3 cellular contexts compared by ENCODE assay signal in the genomic region with DNA sequence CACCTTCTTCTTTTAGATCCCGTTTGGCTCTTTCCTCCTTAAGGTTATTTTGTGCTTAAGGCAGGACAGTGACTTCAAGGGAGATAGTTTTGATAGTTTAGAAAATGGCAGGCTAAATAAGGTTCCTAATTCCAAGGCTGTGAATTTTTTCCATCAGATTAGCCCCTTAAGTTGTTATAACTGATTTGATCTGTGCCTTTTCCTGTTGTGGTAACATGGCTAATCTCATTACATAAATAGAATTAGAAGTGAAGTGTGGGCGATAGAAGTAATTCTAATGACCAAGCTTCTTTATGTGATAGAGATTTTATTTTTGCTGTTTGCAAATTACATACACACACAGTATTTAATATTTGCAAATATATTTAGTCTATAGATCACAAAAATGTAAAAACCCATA.
TF ChIP-seq lines count a peak whose summit lies in the region.

No MANE protein-coding gene starts in this region.

TF ChIP-seq in SK-N-SH, 30 proteins besides CTCF, POLR2A, EP300 and RAD21:
- peak; percentile 60 for TF ChIP-seq GATA2 (CRISPR knock-in tag; IDR thresholded peaks at IDR 0.05)
- TF ChIP-seq, protein P1, sequence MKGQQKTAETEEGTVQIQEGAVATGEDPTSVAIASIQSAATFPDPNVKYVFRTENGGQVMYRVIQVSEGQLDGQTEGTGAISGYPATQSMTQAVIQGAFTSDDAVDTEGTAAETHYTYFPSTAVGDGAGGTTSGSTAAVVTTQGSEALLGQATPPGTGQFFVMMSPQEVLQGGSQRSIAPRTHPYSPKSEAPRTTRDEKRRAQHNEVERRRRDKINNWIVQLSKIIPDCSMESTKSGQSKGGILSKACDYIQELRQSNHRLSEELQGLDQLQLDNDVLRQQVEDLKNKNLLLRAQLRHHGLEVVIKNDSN (IDR thresholded peaks at IDR 0.05; ENCODE audit: borderline replicate concordance, low read depth): no peak

TF ChIP-seq in SK-N-SH treated with all-trans-retinoic acid at 6 μM for 48 hours, 23 proteins besides CTCF, POLR2A, EP300 and RAD21:
- TF ChIP-seq CSDC2 (CRISPR knock-in tag; IDR thresholded peaks at IDR 0.05) (no peak), ZNF70 (CRISPR knock-in tag; IDR thresholded peaks at IDR 0.05) (no peak), ZFP30 (CRISPR knock-in tag; IDR thresholded peaks at IDR 0.05) (no peak), RARB (CRISPR knock-in tag; IDR thresholded peaks at IDR 0.05) (no peak)
- TF ChIP-seq, protein P2, sequence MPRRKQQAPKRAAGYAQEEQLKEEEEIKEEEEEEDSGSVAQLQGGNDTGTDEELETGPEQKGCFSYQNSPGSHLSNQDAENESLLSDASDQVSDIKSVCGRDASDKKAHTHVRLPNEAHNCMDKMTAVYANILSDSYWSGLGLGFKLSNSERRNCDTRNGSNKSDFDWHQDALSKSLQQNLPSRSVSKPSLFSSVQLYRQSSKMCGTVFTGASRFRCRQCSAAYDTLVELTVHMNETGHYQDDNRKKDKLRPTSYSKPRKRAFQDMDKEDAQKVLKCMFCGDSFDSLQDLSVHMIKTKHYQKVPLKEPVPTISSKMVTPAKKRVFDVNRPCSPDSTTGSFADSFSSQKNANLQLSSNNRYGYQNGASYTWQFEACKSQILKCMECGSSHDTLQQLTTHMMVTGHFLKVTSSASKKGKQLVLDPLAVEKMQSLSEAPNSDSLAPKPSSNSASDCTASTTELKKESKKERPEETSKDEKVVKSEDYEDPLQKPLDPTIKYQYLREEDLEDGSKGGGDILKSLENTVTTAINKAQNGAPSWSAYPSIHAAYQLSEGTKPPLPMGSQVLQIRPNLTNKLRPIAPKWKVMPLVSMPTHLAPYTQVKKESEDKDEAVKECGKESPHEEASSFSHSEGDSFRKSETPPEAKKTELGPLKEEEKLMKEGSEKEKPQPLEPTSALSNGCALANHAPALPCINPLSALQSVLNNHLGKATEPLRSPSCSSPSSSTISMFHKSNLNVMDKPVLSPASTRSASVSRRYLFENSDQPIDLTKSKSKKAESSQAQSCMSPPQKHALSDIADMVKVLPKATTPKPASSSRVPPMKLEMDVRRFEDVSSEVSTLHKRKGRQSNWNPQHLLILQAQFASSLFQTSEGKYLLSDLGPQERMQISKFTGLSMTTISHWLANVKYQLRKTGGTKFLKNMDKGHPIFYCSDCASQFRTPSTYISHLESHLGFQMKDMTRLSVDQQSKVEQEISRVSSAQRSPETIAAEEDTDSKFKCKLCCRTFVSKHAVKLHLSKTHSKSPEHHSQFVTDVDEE (CRISPR knock-in tag; IDR thresholded peaks at IDR 0.05): no peak
TF ChIP-seq in SK-N-SH treated with all-trans-retinoic acid at 6 μM for 48 hours: peak in this region for 0.

TF ChIP-seq in IMR-90, 13 proteins besides CTCF, POLR2A, EP300 and RAD21:
- TF ChIP-seq, protein P3, sequence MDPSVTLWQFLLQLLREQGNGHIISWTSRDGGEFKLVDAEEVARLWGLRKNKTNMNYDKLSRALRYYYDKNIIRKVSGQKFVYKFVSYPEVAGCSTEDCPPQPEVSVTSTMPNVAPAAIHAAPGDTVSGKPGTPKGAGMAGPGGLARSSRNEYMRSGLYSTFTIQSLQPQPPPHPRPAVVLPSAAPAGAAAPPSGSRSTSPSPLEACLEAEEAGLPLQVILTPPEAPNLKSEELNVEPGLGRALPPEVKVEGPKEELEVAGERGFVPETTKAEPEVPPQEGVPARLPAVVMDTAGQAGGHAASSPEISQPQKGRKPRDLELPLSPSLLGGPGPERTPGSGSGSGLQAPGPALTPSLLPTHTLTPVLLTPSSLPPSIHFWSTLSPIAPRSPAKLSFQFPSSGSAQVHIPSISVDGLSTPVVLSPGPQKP (IDR thresholded peaks at IDR 0.05; ENCODE audit: borderline replicate concordance, low read depth, low read length): no peak
- TF ChIP-seq MXI1 (IDR thresholded peaks at IDR 0.05; ENCODE audit: borderline replicate concordance, low read depth, low read length) (no peak), RFX5 (IDR thresholded peaks at IDR 0.05; ENCODE audit: low read depth, low read length) (no peak), MAFK (IDR thresholded peaks at IDR 0.05; ENCODE audit: low read depth, low read length) (no peak), MAZ (IDR thresholded peaks at IDR 0.05; ENCODE audit: borderline replicate concordance, low read depth, low read length) (no peak), SMC3 (IDR thresholded peaks at IDR 0.05; ENCODE audit: low read depth, low read length) (no peak), NFE2L2 (IDR thresholded peaks at IDR 0.05; ENCODE audit: low read depth, low read length) (no peak), CHD1 (IDR thresholded peaks at IDR 0.05; ENCODE audit: low read depth, low read length) (no peak), RCOR1 (IDR thresholded peaks at IDR 0.05; ENCODE audit: insufficient replicate concordance, low read length) (no peak), CEBPB (IDR thresholded peaks at IDR 0.05; ENCODE audit: low read depth, low read length) (no peak), BHLHE40 (IDR thresholded peaks at IDR 0.05; ENCODE audit: low read depth, low read length) (no peak), FOS (IDR thresholded peaks at IDR 0.05; ENCODE audit: low read depth, low read length) (no peak)
- TF ChIP-seq, protein P4, sequence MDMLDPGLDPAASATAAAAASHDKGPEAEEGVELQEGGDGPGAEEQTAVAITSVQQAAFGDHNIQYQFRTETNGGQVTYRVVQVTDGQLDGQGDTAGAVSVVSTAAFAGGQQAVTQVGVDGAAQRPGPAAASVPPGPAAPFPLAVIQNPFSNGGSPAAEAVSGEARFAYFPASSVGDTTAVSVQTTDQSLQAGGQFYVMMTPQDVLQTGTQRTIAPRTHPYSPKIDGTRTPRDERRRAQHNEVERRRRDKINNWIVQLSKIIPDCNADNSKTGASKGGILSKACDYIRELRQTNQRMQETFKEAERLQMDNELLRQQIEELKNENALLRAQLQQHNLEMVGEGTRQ (IDR thresholded peaks at IDR 0.05; ENCODE audit: low read depth, low read length): no peak
